In genomic region chr6:36820700-36821580, GRCh38 we compare ENCODE assay signal across 1 cellular context.
A peak's percentile ranks its signal among the peaks of the same experiment; 100 is the strongest.
TF ChIP-seq lines count a peak whose summit lies in the region.

No MANE protein-coding gene starts in this region.

TF ChIP-seq in K562, 482 proteins besides CTCF, POLR2A, EP300 and RAD21 (continued from another document and continues in another):
- TF ChIP-seq NKRF (IDR thresholded peaks at IDR 0.05; ENCODE audit: borderline replicate concordance) (peak; percentile 56; the same call in 1 of the 2 replicates), RBM22 (IDR thresholded peaks at IDR 0.05; ENCODE audit: low read depth, low read length, poor library complexity, severe bottlenecking) (no peak), TCFL5 (CRISPR knock-in tag; conservative IDR thresholded peaks at IDR 0.05) (no peak), CEBPB (tag; IDR thresholded peaks at IDR 0.05) (no peak), BDP1 (IDR thresholded peaks at IDR 0.05; ENCODE audit: insufficient read depth, insufficient read length) (no peak), NONO (IDR thresholded peaks at IDR 0.05; ENCODE audit: low read depth in 2 of 2, low read length in 1 of 2) (no peak), SMARCA5 (IDR thresholded peaks at IDR 0.05) (peak; percentile 77; the same call in 1 of the 2 replicates), SUPT5H (IDR thresholded peaks at IDR 0.05) (0 out of 2 replicates have a peak, but pooled peaks have one; percentile 42), PML (IDR thresholded peaks at IDR 0.05; ENCODE audit: low read length) (no peak), GTF2F1 (IDR thresholded peaks at IDR 0.05; ENCODE audit: low read depth, low read length) (no peak), GATAD2B (IDR thresholded peaks at IDR 0.05; ENCODE audit: borderline replicate concordance) (no peak), U2AF2 (optimal IDR thresholded peaks at IDR 0.05; ENCODE audit: low read depth, low read length) (no peak), HNRNPK (IDR thresholded peaks at IDR 0.05; ENCODE audit: low read depth, low read length, poor library complexity, severe bottlenecking) (no peak), THRA (IDR thresholded peaks at IDR 0.05) (no peak), NRF1 (conservative IDR thresholded peaks at IDR 0.05 in 1 of 2, IDR thresholded peaks at IDR 0.05 in 1 of 2) (no peak), HOXB6 (CRISPR knock-in tag; IDR thresholded peaks at IDR 0.05; ENCODE audit: borderline replicate concordance) (no peak), CCAR2 (IDR thresholded peaks at IDR 0.05; ENCODE audit: low read depth, low read length) (no peak), ZNF780A (CRISPR knock-in tag; IDR thresholded peaks at IDR 0.05) (no peak), EGR1 (conservative IDR thresholded peaks at IDR 0.05) (peak; percentile 93), ZNF274 (IDR thresholded peaks at IDR 0.05; ENCODE audit: borderline replicate concordance, low read depth, low read length) (no peak), ZNF583 (CRISPR knock-in tag; IDR thresholded peaks at IDR 0.05) (no peak), E4F1 (CRISPR knock-in tag; IDR thresholded peaks at IDR 0.05; ENCODE audit: borderline replicate concordance) (no peak; the same call in 1 of the 2 replicates), BRF2 (IDR thresholded peaks at IDR 0.05; ENCODE audit: borderline replicate concordance, insufficient read depth, insufficient read length) (no peak), ZNF740 (CRISPR knock-in tag; IDR thresholded peaks at IDR 0.05) (no peak), ZNF740 (tag; IDR thresholded peaks at IDR 0.05) (no peak), PATZ1 (CRISPR knock-in tag; IDR thresholded peaks at IDR 0.05; ENCODE audit: borderline replicate concordance) (no peak), MAFG (tag; conservative IDR thresholded peaks at IDR 0.05) (no peak), GMEB1 (CRISPR knock-in tag; IDR thresholded peaks at IDR 0.05) (no peak; the same call in 1 of the 2 replicates), HNRNPH1 (optimal IDR thresholded peaks at IDR 0.05; ENCODE audit: low read depth, low read length) (no peak), COPS2 (conservative IDR thresholded peaks at IDR 0.05) (no peak), KDM2B (CRISPR knock-in tag; IDR thresholded peaks at IDR 0.05) (no peak), IFI16 (CRISPR knock-in tag; IDR thresholded peaks at IDR 0.05) (no peak), PHF21A (IDR thresholded peaks at IDR 0.05; ENCODE audit: borderline replicate concordance, low read depth) (no peak; the same call in 1 of the 2 replicates), CBX3 (IDR thresholded peaks at IDR 0.05; ENCODE audit: borderline replicate concordance in 1 of 2, low read length in 2 of 2) (no peak), USF1 (CRISPR knock-in tag; IDR thresholded peaks at IDR 0.05) (no peak), SMAD4 (CRISPR knock-in tag; conservative IDR thresholded peaks at IDR 0.05) (peak; percentile 24; the same call in 1 of the 2 replicates), ETV5 (CRISPR knock-in tag; IDR thresholded peaks at IDR 0.05; ENCODE audit: low read depth) (no peak), MCM2 (IDR thresholded peaks at IDR 0.05; ENCODE audit: low read depth) (no peak), TCF7 (IDR thresholded peaks at IDR 0.05; ENCODE audit: borderline replicate concordance) (no peak), CEBPZ (IDR thresholded peaks at IDR 0.05; ENCODE audit: borderline replicate concordance, low read depth, low read length) (no peak), ELK1 (CRISPR knock-in tag; IDR thresholded peaks at IDR 0.05) (no peak), MECOM (CRISPR knock-in tag; IDR thresholded peaks at IDR 0.05) (peak; percentile 79), ZNF197 (CRISPR knock-in tag; IDR thresholded peaks at IDR 0.05; ENCODE audit: low read depth) (peak; percentile 65; the same call in 1 of the 2 replicates), ZNF444 (CRISPR knock-in tag; IDR thresholded peaks at IDR 0.05) (peak; percentile 6; the same call in 1 of the 2 replicates), MAFK (IDR thresholded peaks at IDR 0.05; ENCODE audit: low read length) (no peak), KDM1A (IDR thresholded peaks at IDR 0.05) (no peak), ZNF695 (CRISPR knock-in tag; IDR thresholded peaks at IDR 0.05) (no peak), CGGBP1 (CRISPR knock-in tag; IDR thresholded peaks at IDR 0.05) (no peak), NEUROD1 (IDR thresholded peaks at IDR 0.05; ENCODE audit: borderline replicate concordance, low read depth, low read length, partially characterized antibody) (no peak), PTBP1 (IDR thresholded peaks at IDR 0.05; ENCODE audit: low read depth, low read length) (no peak)
